Comparison of ENCODE assay signal across 17 cellular contexts in the genomic region with DNA sequence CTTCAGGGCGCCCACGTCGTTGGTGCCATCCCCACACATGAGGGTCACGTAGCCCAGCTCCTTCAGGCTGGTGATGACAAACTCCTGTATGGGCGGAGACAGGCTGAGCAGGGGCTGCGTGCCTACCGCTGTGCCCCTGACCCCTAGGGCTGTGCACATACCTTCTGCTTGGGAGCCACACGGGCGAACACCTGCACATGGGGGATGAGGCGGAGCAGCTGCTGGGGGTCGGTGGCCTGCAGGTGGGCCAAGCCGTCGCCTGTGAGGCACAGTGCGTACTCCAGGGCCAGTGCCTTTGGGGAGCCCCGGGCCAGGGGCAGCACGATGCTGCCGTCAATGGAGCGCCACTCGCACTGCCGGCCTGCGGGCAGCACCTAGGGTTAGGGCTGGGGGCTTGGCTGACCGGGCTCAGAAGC. TPM values are rescaled to one million over a fixed set of nuclear protein-coding genes. Genes with fewer than 3 reads are reported as not detected.
DNase-seq lines count a peak whose midpoint lies in the region; ATAC-seq, FAIRE-seq and TF ChIP-seq lines count a peak whose summit lies in the region.
"Had no signal": no experiment of that assay in that cellular context is flagged by ENCODE, and none has a peak within 500 bp of the region (broad histone marks: within the 10 kb centered on the region; RNA-seq: fewer than 3 reads in every experiment).

No MANE protein-coding gene starts in this region.

- H3K27me3 Mint-ChIP-seq in T-helper 2 cell treated with Interferon-gamma antibody and Interleukin-4, amounts not matched to agents 5 μg/mL and 100 μg/mL, for 36 hours (ENCODE audit: low read depth) = no peaks in the 10 kb centered on the region
- H3K27me3 Mint-ChIP-seq in activated CD8-positive, alpha-beta T cell treated with anti-CD3 and anti-CD28 coated beads, Interleukin-2, amount 10 ng/mL, durations not matched to agents 7 days and 5 days (ENCODE audit: low read depth) = no peaks in the 10 kb centered on the region

- no peak overlapping the region for H2AK5ac ChIP-seq in neuronal stem cell (ENCODE audit: low read depth, low read length)

- H3K4me3 ChIP-seq in neuronal stem cell (ENCODE audit: low read length in 2 of 2) = no peak overlapping the region
- H3K4me3 ChIP-seq: GM23248 had no signal

- no peaks in the 10 kb centered on the region for H3K9me3 Mint-ChIP-seq in T-helper 2 cell treated with Interferon-gamma antibody and Interleukin-4, amounts not matched to agents 5 μg/mL and 100 μg/mL, for 36 hours
- no peaks in the 10 kb centered on the region for H3K9me3 Mint-ChIP-seq in activated CD8-positive, alpha-beta T cell treated with anti-CD3 and anti-CD28 coated beads, Interleukin-2, amount 10 ng/mL, durations not matched to agents 7 days and 5 days (ENCODE audit: insufficient read depth)

- peaks cover 46% of the 10 kb centered on the region for H3K36me3 Mint-ChIP-seq in T-helper 2 cell treated with Interferon-gamma antibody and Interleukin-4, amounts not matched to agents 5 μg/mL and 100 μg/mL, for 36 hours (ENCODE audit: low read depth)
- H3K36me3 Mint-ChIP-seq in activated CD8-positive, alpha-beta T cell treated with anti-CD3 and anti-CD28 coated beads, Interleukin-2, amount 10 ng/mL, durations not matched to agents 7 days and 5 days (ENCODE audit: low read depth) = peaks cover 56% of the 10 kb centered on the region

- H2BK12ac ChIP-seq in neuronal stem cell (ENCODE audit: low read length) = no peak overlapping the region

- peak overlapping the region; percentile 31 for H3K27ac Mint-ChIP-seq in T-helper 2 cell treated with Interferon-gamma antibody and Interleukin-4, amounts not matched to agents 5 μg/mL and 100 μg/mL, for 36 hours
- H3K27ac Mint-ChIP-seq in activated CD8-positive, alpha-beta T cell treated with anti-CD3 and anti-CD28 coated beads, Interleukin-2, amount 10 ng/mL, durations not matched to agents 7 days and 5 days = no peak overlapping the region

- no peaks in the 10 kb centered on the region for H3K9me3 ChIP-seq in neuronal stem cell (replicated peaks in 1 of 2; ENCODE audit: control insufficient read depth in 2 of 2, insufficient read depth in 1 of 2, low read depth in 1 of 2, low read length in 2 of 2)
- H3K9me3 ChIP-seq: Caco-2 had no signal

- CTCF ChIA-PET in activated CD8-positive, alpha-beta T cell treated with anti-CD3 and anti-CD28 coated beads, Interleukin-2, amount 10 ng/mL, durations not matched to agents 7 days and 5 days (lab: Charles Lee) = interaction anchor here (1.9 kb wide), 1 partner anchor 118 kb away, joined by 8 read pairs; no protein-coding TSS in a partner anchor

- FAIRE-seq in D721Med (lab: Jason Lieb, UNC) = no peak
- FAIRE-seq: GM12891 had no signal

- H3K4me3 Mint-ChIP-seq in T-helper 2 cell treated with Interferon-gamma antibody and Interleukin-4, amounts not matched to agents 5 μg/mL and 100 μg/mL, for 36 hours = no peak overlapping the region
- H3K4me3 Mint-ChIP-seq in activated CD8-positive, alpha-beta T cell treated with anti-CD3 and anti-CD28 coated beads, Interleukin-2, amount 10 ng/mL, durations not matched to agents 7 days and 5 days = no peak overlapping the region

- H3K23ac ChIP-seq in neuronal stem cell (ENCODE audit: low read depth, low read length, poor library complexity) = peak overlapping the region; percentile 65

- H3K9ac ChIP-seq in neuronal stem cell (ENCODE audit: low read depth, low read length, poor library complexity) = peak overlapping the region; percentile 30
- H3K9ac ChIP-seq: GM23248 had no signal

- H3K27me3 ChIP-seq in neuronal stem cell (ENCODE audit: control insufficient read depth in 3 of 3, insufficient read depth in 3 of 3, low read depth in 1 of 3, low read length in 3 of 3) = no peaks in the 10 kb centered on the region

- no peak overlapping the region for H2BK15ac ChIP-seq in neuronal stem cell (ENCODE audit: low read length)

- no peak overlapping the region for H2BK5ac ChIP-seq in neuronal stem cell (ENCODE audit: low read length)

- peak overlapping the region; percentile 17 for H3K18ac ChIP-seq in neuronal stem cell (ENCODE audit: low read length)

- H3K4me1 Mint-ChIP-seq in T-helper 2 cell treated with Interferon-gamma antibody and Interleukin-4, amounts not matched to agents 5 μg/mL and 100 μg/mL, for 36 hours (ENCODE audit: low read depth) = no peaks in the 10 kb centered on the region
- H3K4me1 Mint-ChIP-seq in activated CD8-positive, alpha-beta T cell treated with anti-CD3 and anti-CD28 coated beads, Interleukin-2, amount 10 ng/mL, durations not matched to agents 7 days and 5 days (ENCODE audit: low read depth) = no peaks in the 10 kb centered on the region

- WGBS in neuronal stem cell (ENCODE audit: extremely low coverage in 2 of 2, insufficient read length in 2 of 2, insufficient replicate concordance in 1 of 2), 2 donors = no CpG with 5 or more reads among the region's 22 CpGs

- peaks cover 8% of the 10 kb centered on the region for H3K79me1 ChIP-seq in neuronal stem cell (ENCODE audit: low read depth, low read length)

- no peak overlapping the region for H2BK120ac ChIP-seq in neuronal stem cell (ENCODE audit: low read depth, low read length)

- ATAC-seq in activated CD8-positive, alpha-beta T cell treated with anti-CD3 and anti-CD28 coated beads, Interleukin-2, amount 10 ng/mL, durations not matched to agents 7 days and 5 days = peak; percentile 25

- no peak for TF ChIP-seq CTCF in D721Med (IDR thresholded peaks at IDR 0.05; ENCODE audit: insufficient read depth, missing control alignments)

- no peak overlapping the region for H3K14ac ChIP-seq in neuronal stem cell (ENCODE audit: low read length)

- no peak overlapping the region for H2AFZ ChIP-seq in neuronal stem cell (ENCODE audit: low read length)
- H2AFZ ChIP-seq: GM23248 had no signal

- no peaks in the 10 kb centered on the region for H3K4me1 ChIP-seq in neuronal stem cell (ENCODE audit: control insufficient read depth in 2 of 2, insufficient read depth in 1 of 2, low read depth in 1 of 2, low read length in 2 of 2)
- H3K4me1 ChIP-seq: Caco-2 had no signal

- H4K91ac ChIP-seq in neuronal stem cell (ENCODE audit: low read depth, low read length, poor library complexity) = no peak overlapping the region

- peak overlapping the region; percentile 43 for H4K8ac ChIP-seq in neuronal stem cell (ENCODE audit: low read depth, low read length)

- no peak for DNase-seq in T-helper 2 cell treated with Interferon-gamma antibody and Interleukin-4, amounts not matched to agents 5 μg/mL and 100 μg/mL, for 36 hours (ENCODE audit: low spot score)
- DNase-seq in T-helper 2 cell = no peak
- DNase-seq in D721Med (ENCODE audit: insufficient read length, low spot score) = peak; percentile 17
- DNase-seq in activated CD8-positive, alpha-beta T cell treated with anti-CD3 and anti-CD28 coated beads, Interleukin-2, amount 10 ng/mL, durations not matched to agents 7 days and 5 days = no peak
- no peak for DNase-seq in neuronal stem cell (ENCODE audit: low spot score)
- DNase-seq in T-helper 1 cell = no peak
- DNase-seq in midbrain (lab: John Stamatoyannopoulos, UW) = no peak
- DNase-seq in NK-92 treated with Interleukin-12 subunit alpha and Interleukin-12 subunit beta, amount 100 ng/mL, for 24 hours (lab: John Stamatoyannopoulos, UW) = no peak
- DNase-seq: Caco-2, DMS53, Karpas-422, NCI-H1417 treated with DMSO at 0.1 percent for 48 hours, NCI-H2029 treated with DMSO at 0.1 percent for 48 hours, NCI-H510A treated with DMSO at 0.1 percent for 48 hours had no signal

- H3K4ac ChIP-seq in neuronal stem cell (ENCODE audit: low read length) = no peak overlapping the region

- no peak overlapping the region for H3K4me2 ChIP-seq in neuronal stem cell (ENCODE audit: insufficient read depth, low read length, poor library complexity, severe bottlenecking)

- POLR2A ChIA-PET in activated CD8-positive, alpha-beta T cell treated with anti-CD3 and anti-CD28 coated beads, Interleukin-2, amount 10 ng/mL, durations not matched to agents 7 days and 5 days (lab: Charles Lee) = interaction anchor here (1.3 to 2.1 kb wide), 2 partner anchors 21 to 589 kb away, joined by 3 to 5 read pairs; no protein-coding TSS in a partner anchor

- H3K36me3 ChIP-seq in neuronal stem cell (replicated peaks in 1 of 2; ENCODE audit: control insufficient read depth in 2 of 2, insufficient read depth in 2 of 2, low read length in 2 of 2) = peaks cover 64 to 90% of the 10 kb centered on the region in 2 donors

- H3K27ac ChIP-seq in neuronal stem cell (replicated peaks; ENCODE audit: low read length) = no peak overlapping the region
- H3K27ac ChIP-seq: 22Rv1, GM23248 had no signal

RNA-seq across cellular contexts. Expression of gene GMIP, which starts 6.1 kb away (rescaled TPM):
- 100 to 1,000 TPM in 1 of 2 experiments, 10 to 100 TPM in 1; 96.7 to 104 TPM for total RNA-seq in activated CD8-positive, alpha-beta T cell treated with anti-CD3 and anti-CD28 coated beads, Interleukin-2, amount 10 ng/mL, durations not matched to agents 7 days and 5 days
- 6.5 TPM for polyA plus RNA-seq in neuronal stem cell (2013, experiment 1 of 2)
- polyA plus RNA-seq in neuronal stem cell (2013, experiment 2 of 2) = 6.7 TPM

RNA-seq across cellular contexts. Expression of gene ATP13A1, which starts 13.9 kb away (rescaled TPM):
- 10 to 100 TPM; 78.6 to 78.8 TPM for total RNA-seq in activated CD8-positive, alpha-beta T cell treated with anti-CD3 and anti-CD28 coated beads, Interleukin-2, amount 10 ng/mL, durations not matched to agents 7 days and 5 days
- 20.7 TPM for polyA plus RNA-seq in neuronal stem cell (2013, experiment 1 of 2)
- 20.1 TPM for polyA plus RNA-seq in neuronal stem cell (2013, experiment 2 of 2)

RNA-seq across cellular contexts. Expression of gene ZNF101, which starts 19.1 kb away (rescaled TPM):
- total RNA-seq in activated CD8-positive, alpha-beta T cell treated with anti-CD3 and anti-CD28 coated beads, Interleukin-2, amount 10 ng/mL, durations not matched to agents 7 days and 5 days = 10 to 100 TPM; 74.2 to 87.8 TPM
- polyA plus RNA-seq in neuronal stem cell (2013, experiment 1 of 2) = 14.0 TPM
- polyA plus RNA-seq in neuronal stem cell (2013, experiment 2 of 2) = 14.0 TPM

RNA-seq across cellular contexts. Expression of gene LPAR2, which starts 21.6 kb away (rescaled TPM):
- 10 to 100 TPM; 44.8 to 50.8 TPM for total RNA-seq in activated CD8-positive, alpha-beta T cell treated with anti-CD3 and anti-CD28 coated beads, Interleukin-2, amount 10 ng/mL, durations not matched to agents 7 days and 5 days
- 79.0 TPM for polyA plus RNA-seq in neuronal stem cell (2013, experiment 1 of 2)
- 73.0 TPM for polyA plus RNA-seq in neuronal stem cell (2013, experiment 2 of 2)

RNA-seq across cellular contexts. Expression of gene PBX4, which starts 31.1 kb away (rescaled TPM):
- 10 to 100 TPM; 33.8 to 34.1 TPM for total RNA-seq in activated CD8-positive, alpha-beta T cell treated with anti-CD3 and anti-CD28 coated beads, Interleukin-2, amount 10 ng/mL, durations not matched to agents 7 days and 5 days
- 6.9 TPM for polyA plus RNA-seq in neuronal stem cell (2013, experiment 1 of 2)
- 7.0 TPM for polyA plus RNA-seq in neuronal stem cell (2013, experiment 2 of 2)
